8 cellular contexts compared by ENCODE assay signal in genomic region chr19:633068-633785, GRCh38. TPM values are rescaled to one million over a fixed set of nuclear protein-coding genes. Genes with fewer than 3 reads are reported as not detected.
DNase-seq lines count a peak whose midpoint lies in the region; ATAC-seq and TF ChIP-seq lines count a peak whose summit lies in the region.

POLRMT (minus strand) TSS chr19:633537; CDS start chr19:633512, 25 bp downstream.

- no peaks in the 10 kb centered on the region for H3K9me3 ChIP-seq in naive thymus-derived CD4-positive, alpha-beta T cell (ENCODE audit: control insufficient read depth in 2 of 3, low read length in 3 of 3)

- H3K27ac ChIP-seq in naive thymus-derived CD4-positive, alpha-beta T cell (ENCODE audit: low read depth, low read length): peak within 1 kb of the TSS; percentile 78

- peaks cover 13 to 41% (median 24%) of the 10 kb centered on the region in 7 donors for H3K4me1 Mint-ChIP-seq in naive thymus-derived CD4-positive, alpha-beta T cell
- H3K4me1 Mint-ChIP-seq in stimulated activated memory B cell treated with anti-CD40 and anti-IgM and Interleukin-4, amounts not matched to agents 10 μg/mL and 1 μg/mL and 100 μg/mL, for 72 hours: peaks cover 53% of the 10 kb centered on the region

- H3K27ac Mint-ChIP-seq in naive thymus-derived CD4-positive, alpha-beta T cell: peak within 1 kb of the TSS; percentile 89 to 97 (median 93)
- H3K27ac Mint-ChIP-seq in stimulated activated memory B cell treated with anti-CD40 and anti-IgM and Interleukin-4, amounts not matched to agents 10 μg/mL and 1 μg/mL and 100 μg/mL, for 72 hours: peak within 1 kb of the TSS; percentile 81

- H3K36me3 ChIP-seq in H7 (replicated peaks; ENCODE audit: control insufficient read depth, insufficient read depth, low read length): no peaks in the 10 kb centered on the region; the same call in 1 of the 2 replicates
- peaks cover 0 to 27% (median 6%) of the 10 kb centered on the region in 3 experiments for H3K36me3 ChIP-seq in naive thymus-derived CD4-positive, alpha-beta T cell (ENCODE audit: control insufficient read depth in 2 of 3, insufficient read depth in 3 of 3, low read length in 3 of 3)

- CTCF ChIA-PET in naive thymus-derived CD4-positive, alpha-beta T cell (lab: Charles Lee): no interaction called here

- peak; percentile 99 for ATAC-seq in naive thymus-derived CD4-positive, alpha-beta T cell
- peak; percentile 95 for ATAC-seq in stimulated activated memory B cell treated with anti-CD40 and anti-IgM and Interleukin-4, amounts not matched to agents 10 μg/mL and 1 μg/mL and 100 μg/mL, for 72 hours

- H3K27me3 Mint-ChIP-seq in naive thymus-derived CD4-positive, alpha-beta T cell: no peaks in the 10 kb centered on the region
- H3K27me3 Mint-ChIP-seq in stimulated activated memory B cell treated with anti-CD40 and anti-IgM and Interleukin-4, amounts not matched to agents 10 μg/mL and 1 μg/mL and 100 μg/mL, for 72 hours: no peaks in the 10 kb centered on the region

- DNase-seq in EL (peak; percentile 99), H7 (peak; percentile 100), M059J (ENCODE audit: low read depth) (peak; percentile 97), fibroblast of mammary gland (ENCODE audit: low read depth) (peak; percentile 98)
- DNase-seq in activated T-helper 9 cell treated with anti-CD3 and anti-CD28 coated beads, Interleukin-2, amount 50 U/mL, for 16 hours (ENCODE audit: low read depth): peak; percentile 94
- peak; percentile 87 to 99 (median 96) for DNase-seq in naive thymus-derived CD4-positive, alpha-beta T cell

- POLR2A ChIA-PET in naive thymus-derived CD4-positive, alpha-beta T cell (lab: Charles Lee): interaction anchor here (0.6 to 2.5 kb wide), 9 partner anchors 23 to 957 kb away, joined by 3 to 18 read pairs (median 4); partner anchors contain the start of genes CDC34 and RNF126

- H3K36me3 Mint-ChIP-seq in naive thymus-derived CD4-positive, alpha-beta T cell: peaks cover 0 to 10% (median 5%) of the 10 kb centered on the region in 5 donors
- peaks cover 24% of the 10 kb centered on the region for H3K36me3 Mint-ChIP-seq in stimulated activated memory B cell treated with anti-CD40 and anti-IgM and Interleukin-4, amounts not matched to agents 10 μg/mL and 1 μg/mL and 100 μg/mL, for 72 hours

- intact Hi-C loops in naive thymus-derived CD4-positive, alpha-beta T cell (cut with micrococcal nuclease): loop anchor here (1.0 to 2.0 kb wide), 10 partner anchors 22 to 164 kb away; partner anchors contain the start of genes BSG (in 2 of the 2), PTBP1 (in 2 of the 2), CDC34 (in 1 of the 2) and HCN2 (in 1 of the 2)

- peaks cover 1% of the 10 kb centered on the region; the same call in 1 of the 2 replicates for H3K27me3 ChIP-seq in H7 (ENCODE audit: control insufficient read depth, insufficient read depth, low read length)
- H3K27me3 ChIP-seq in naive thymus-derived CD4-positive, alpha-beta T cell (ENCODE audit: control insufficient read depth in 2 of 2, insufficient read depth in 2 of 2, low read length in 2 of 2): no peaks in the 10 kb centered on the region

- peak within 1 kb of the TSS; percentile 92 to 99 (median 97) for H3K4me3 Mint-ChIP-seq in naive thymus-derived CD4-positive, alpha-beta T cell
- H3K4me3 Mint-ChIP-seq in stimulated activated memory B cell treated with anti-CD40 and anti-IgM and Interleukin-4, amounts not matched to agents 10 μg/mL and 1 μg/mL and 100 μg/mL, for 72 hours: peak within 1 kb of the TSS; percentile 91

- H3K4me3 ChIP-seq in H7 (ENCODE audit: insufficient read depth, low read depth, low read length): peak within 1 kb of the TSS; percentile 95
- peak within 1 kb of the TSS; percentile 86 for H3K4me3 ChIP-seq in fibroblast of mammary gland (ENCODE audit: control insufficient read depth, low read depth, low read length)
- peak within 1 kb of the TSS; percentile 91 for H3K4me3 ChIP-seq in naive thymus-derived CD4-positive, alpha-beta T cell (ENCODE audit: low read length)

- H3K9me3 Mint-ChIP-seq in naive thymus-derived CD4-positive, alpha-beta T cell: peaks cover 0 to 2% (median 0%) of the 10 kb centered on the region in 11 donors
- H3K9me3 Mint-ChIP-seq in stimulated activated memory B cell treated with anti-CD40 and anti-IgM and Interleukin-4, amounts not matched to agents 10 μg/mL and 1 μg/mL and 100 μg/mL, for 72 hours: no peaks in the 10 kb centered on the region

- no peak for TF ChIP-seq CTCF in fibroblast of mammary gland (conservative IDR thresholded peaks at IDR 0.05; ENCODE audit: control insufficient read depth, insufficient read depth, low read depth, low read length)

- H3K4me1 ChIP-seq in naive thymus-derived CD4-positive, alpha-beta T cell (ENCODE audit: control insufficient read depth in 2 of 2, insufficient read depth in 2 of 2, low read length in 2 of 2): peaks cover 6 to 13% of the 10 kb centered on the region in 2 donors

- TF ChIP-seq POLR2A in Raji (IDR thresholded peaks at IDR 0.05; ENCODE audit: insufficient read depth, low read depth, low read length): peak; percentile 75

RNA-seq across cellular contexts. Expression of gene POLRMT, which starts in this region (rescaled TPM):
- 120 and 128 TPM in 2 replicates for total RNA-seq in H7 (2014; rRNA removed; shearing (Covaris generic))
- 16.4 and 25.5 TPM in 2 replicates for total RNA-seq in M059J (2014; rRNA removed; shearing (Covaris generic))
- total RNA-seq in naive thymus-derived CD4-positive, alpha-beta T cell: 100 to 1,000 TPM in 1 of 5 experiments, 10 to 100 TPM in 4; 61.2 to 105 (median 71.3) TPM
- polyA plus RNA-seq in naive thymus-derived CD4-positive, alpha-beta T cell: 10 to 100 TPM; 37.4 to 51.8 TPM

Comparison
In these comparisons a context has a peak if more than half of its experiments do, and no peak if none do; other contexts are left out.
1. Peak in every context shown above with its lines: DNase-seq, ATAC-seq, H3K4me3 ChIP-seq and H3K27ac ChIP-seq.